In the genomic region with DNA sequence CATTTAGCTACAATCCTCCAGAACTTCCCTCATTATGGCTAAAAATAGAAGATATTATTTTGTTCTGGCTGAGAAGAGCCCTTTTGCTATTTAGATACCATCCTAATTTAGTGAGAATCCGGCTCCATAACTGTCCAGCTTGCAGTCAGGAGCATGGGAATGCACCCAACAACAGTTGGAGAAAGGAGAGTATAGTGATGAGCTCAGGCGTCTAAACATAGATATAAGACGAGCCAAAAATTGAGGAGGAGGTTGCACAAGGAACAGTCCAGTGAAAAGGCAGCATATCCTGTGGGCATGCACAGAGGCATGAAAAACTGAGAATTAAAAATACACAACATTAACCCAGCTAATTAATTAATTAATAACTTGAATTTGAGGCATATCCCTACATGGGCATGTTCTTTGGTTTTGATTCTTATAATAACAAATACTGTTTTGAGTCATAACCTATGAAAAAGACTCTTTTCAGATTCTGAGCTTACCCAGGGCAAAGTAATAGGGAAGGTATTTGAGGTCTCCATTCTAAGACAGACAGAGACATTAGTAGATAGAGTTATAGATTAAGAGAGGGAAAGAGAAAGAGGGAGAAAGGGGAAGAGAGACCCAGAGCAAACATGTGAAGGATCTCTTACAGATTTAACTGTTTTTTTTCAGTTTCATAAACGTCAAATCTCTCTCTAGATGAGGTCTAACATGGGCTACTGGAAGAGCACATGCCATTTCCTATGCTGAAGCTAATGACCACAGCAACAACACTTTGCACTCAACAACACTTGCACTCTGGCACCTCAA, we compare ENCODE assay signal across 12 cellular contexts.
DNase-seq lines count a peak whose midpoint lies in the region; ATAC-seq lines count a peak whose summit lies in the region.
"Had no signal": no experiment of that assay in that cellular context is flagged by ENCODE, and none has a peak within 500 bp of the region (broad histone marks: within the 10 kb centered on the region; RNA-seq: fewer than 3 reads in every experiment).

No MANE protein-coding gene starts in this region.

- no peak overlapping the region for H2BK120ac ChIP-seq in mesenchymal stem cell (ENCODE audit: low read depth, low read length)

- H2AFZ ChIP-seq in GM23248 (no peak overlapping the region), mesenchymal stem cell (ENCODE audit: low read depth, low read length) (no peak overlapping the region)

- no peaks in the 10 kb centered on the region for H3K79me2 ChIP-seq in GM23248 (ENCODE audit: insufficient read depth)

- H4K8ac ChIP-seq in mesenchymal stem cell (ENCODE audit: low read length): no peak overlapping the region

- H2AK5ac ChIP-seq in mesenchymal stem cell (ENCODE audit: low read length, severe bottlenecking): no peak overlapping the region

- H3K23ac ChIP-seq in mesenchymal stem cell (ENCODE audit: low read length in 2 of 2): no peak overlapping the region

- no peak overlapping the region for H3K4ac ChIP-seq in mesenchymal stem cell (ENCODE audit: low read depth in 1 of 2, low read length in 2 of 2)

- H3K27ac ChIP-seq in GM23248 (no peak overlapping the region), mesenchymal stem cell (ENCODE audit: low read length, poor library complexity, severe bottlenecking) (peak overlapping the region; percentile 23)

- no peaks in the 10 kb centered on the region for H3K79me1 ChIP-seq in mesenchymal stem cell (replicated peaks; ENCODE audit: low read length, poor library complexity, severe bottlenecking)

- no peaks in the 10 kb centered on the region for H4K20me1 ChIP-seq in GM23248 (ENCODE audit: insufficient read depth)

- H2BK5ac ChIP-seq in mesenchymal stem cell (ENCODE audit: low read depth, low read length, poor library complexity, severe bottlenecking): no peak overlapping the region

- H3K14ac ChIP-seq in mesenchymal stem cell (ENCODE audit: low read length in 2 of 2): no peak overlapping the region

- no peak overlapping the region for H3K18ac ChIP-seq in mesenchymal stem cell (ENCODE audit: low read depth in 1 of 2, low read length in 2 of 2)

- 73 to 81% methylated on average over 4 of the region's 4 CpGs for WGBS in GM23248 (ENCODE audit: low coverage in 1 of 2, low lambda C conversion rate in 2 of 2, missing lambda C conversion rate in 2 of 2), 2 experiments
- 96% methylated on average over 4 of the region's 4 CpGs for WGBS in mesenchymal stem cell

- H3K4me3 ChIP-seq in GM23248: no peak overlapping the region
- H3K4me3 ChIP-seq in mesenchymal stem cell (ENCODE audit: insufficient read depth in 1 of 2, low read depth in 1 of 2, low read length in 2 of 2): no peak overlapping the region

- no peak overlapping the region for H2BK12ac ChIP-seq in mesenchymal stem cell (ENCODE audit: low read length in 2 of 2)

- no peaks in the 10 kb centered on the region for H3F3A ChIP-seq in GM23248 (ENCODE audit: insufficient read depth)

- no peak overlapping the region for H2BK15ac ChIP-seq in mesenchymal stem cell (ENCODE audit: low read depth, poor library complexity, severe bottlenecking)

- no peaks in the 10 kb centered on the region for H3K9me2 ChIP-seq in GM23248 (ENCODE audit: insufficient read depth)

- peak; percentile 17 for DNase-seq in GM23248
- DNase-seq in mesenchymal stem cell: no peak
- no peak for DNase-seq in NCI-H226
- DNase-seq in activated CD4-positive, CD25-positive, alpha-beta regulatory T cell treated with anti-CD3 and anti-CD28 coated beads, Interleukin-2, amount 50 U/mL, for 72 hours: no peak
- no peak for DNase-seq in Ammon's horn (ENCODE audit: low spot score)
- DNase-seq in NCI-H526 (lab: John Stamatoyannopoulos, UW): no peak
- DNase-seq: activated CD4-positive, CD25-positive, alpha-beta regulatory T cell; Calu3; naive thymus-derived CD8-positive, alpha-beta T cell; NCI-H524 treated with DMSO at 0.1 percent for 48 hours had no signal

- no peak overlapping the region for H4K91ac ChIP-seq in mesenchymal stem cell (ENCODE audit: low read length)

- H3K27me3 ChIP-seq in GM23248 (replicated peaks; ENCODE audit: insufficient read depth) (no peaks in the 10 kb centered on the region), mesenchymal stem cell (ENCODE audit: control insufficient read depth in 1 of 2, insufficient read depth in 1 of 2, low read length in 2 of 2) (no peaks in the 10 kb centered on the region)

- no peaks in the 10 kb centered on the region for H3K4me1 ChIP-seq in GM23248 (ENCODE audit: insufficient read depth)
- no peaks in the 10 kb centered on the region for H3K4me1 ChIP-seq in mesenchymal stem cell (ENCODE audit: control insufficient read depth, insufficient read depth, low read depth, low read length)

- H3K9ac ChIP-seq in GM23248 (no peak overlapping the region), mesenchymal stem cell (ENCODE audit: low read length) (no peak overlapping the region)

- H3K36me3 ChIP-seq in GM23248 (ENCODE audit: low read depth) (no peaks in the 10 kb centered on the region), mesenchymal stem cell (ENCODE audit: control insufficient read depth in 1 of 2, insufficient read depth in 2 of 2, low read depth in 1 of 2, low read length in 2 of 2) (no peaks in the 10 kb centered on the region)

- H3K9me3 ChIP-seq in GM23248 (ENCODE audit: low read depth) (no peaks in the 10 kb centered on the region), mesenchymal stem cell (ENCODE audit: control insufficient read depth, low read length) (no peaks in the 10 kb centered on the region)

- ATAC-seq in GM18861 (IDR thresholded peaks at IDR 0.05; ENCODE audit: unreplicated experiment) (peak; percentile 83), HG03457 (IDR thresholded peaks at IDR 0.05; ENCODE audit: unreplicated experiment) (peak; percentile 91)
- ATAC-seq: naive thymus-derived CD8-positive, alpha-beta T cell had no signal

- H3K4me2 ChIP-seq in GM23248 (ENCODE audit: unreplicated experiment) (no peak overlapping the region), mesenchymal stem cell (ENCODE audit: low read length, poor library complexity, severe bottlenecking) (no peak overlapping the region)

- in situ Hi-C loops in GM23248 (cut with MboI): no loop called here
